Comparison of ENCODE assay signal across 15 cellular contexts in the genomic region with DNA sequence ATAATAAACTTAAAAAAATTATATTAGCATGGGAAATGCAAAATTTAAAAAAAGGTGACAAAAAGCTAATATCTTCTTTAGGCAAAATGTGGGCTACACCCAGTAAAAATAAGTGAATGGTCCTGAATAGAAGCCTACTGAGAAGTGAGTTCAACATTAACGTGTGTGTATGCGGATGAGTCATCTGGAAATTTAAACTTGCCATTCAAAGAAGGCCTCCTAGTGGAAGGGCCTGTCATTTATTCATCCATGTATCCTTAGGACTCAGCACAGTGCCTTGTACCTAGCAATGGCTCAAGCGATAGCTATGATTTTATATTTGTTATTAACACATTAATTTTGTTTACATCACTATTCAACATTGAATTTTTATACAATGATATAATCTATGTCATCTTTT.
DNase-seq lines count a peak whose midpoint lies in the region; ATAC-seq and TF ChIP-seq lines count a peak whose summit lies in the region.
"Had no signal": no experiment of that assay in that cellular context is flagged by ENCODE, and none has a peak within 500 bp of the region (broad histone marks: within the 10 kb centered on the region; RNA-seq: fewer than 3 reads in every experiment).

No MANE protein-coding gene starts in this region.

- H4K91ac ChIP-seq in trophoblast cell (ENCODE audit: low read depth, low read length), result no peak overlapping the region

- H3K4me1 Mint-ChIP-seq in endodermal cell, result no peaks in the 10 kb centered on the region
- H3K4me1 Mint-ChIP-seq in nephron progenitor cell, result no peaks in the 10 kb centered on the region
- H3K4me1 Mint-ChIP-seq: naive B cell had no signal

- no peak overlapping the region for H3K4ac ChIP-seq in trophoblast cell (ENCODE audit: low read depth, low read length)

- TF ChIP-seq CTCF in GM12872 (IDR thresholded peaks at IDR 0.05; ENCODE audit: insufficient read depth, low read depth, low read length) (0 out of 3 replicates have a peak, but pooled peaks have one; percentile 4), endodermal cell (conservative IDR thresholded peaks at IDR 0.05) (peak; percentile 39), nephron progenitor cell (IDR thresholded peaks at IDR 0.05) (no peak), GM13977 (IDR thresholded peaks at IDR 0.05; ENCODE audit: extremely low read depth, insufficient read depth, missing control alignments) (no peak)

- no peak for ATAC-seq in GM18511 (IDR thresholded peaks at IDR 0.05; ENCODE audit: unreplicated experiment)

- in situ Hi-C loops in GM13977 (cut with MboI; ENCODE audit: low pct_unique_long_range_greater_than_20kb, low sequenced_read_pairs, unreplicated experiment), result no loop called here

- no peak overlapping the region for H3K18ac ChIP-seq in trophoblast cell (ENCODE audit: low read length)

- peaks cover 38% of the 10 kb centered on the region for H3K9me3 Mint-ChIP-seq in endodermal cell
- H3K9me3 Mint-ChIP-seq in nephron progenitor cell, result peaks cover 22% of the 10 kb centered on the region

- H3K9ac ChIP-seq in endodermal cell (ENCODE audit: extremely low read depth, low read length, poor library complexity, severe bottlenecking) (no peak overlapping the region), trophoblast cell (ENCODE audit: low read length) (no peak overlapping the region)

- H3K23ac ChIP-seq in trophoblast cell (ENCODE audit: low read length), result no peak overlapping the region

- no peaks in the 10 kb centered on the region for H3K27me3 ChIP-seq in endodermal cell (ENCODE audit: control insufficient read depth, insufficient read depth, low read length, poor library complexity, severe bottlenecking)
- no peaks in the 10 kb centered on the region for H3K27me3 ChIP-seq in trophoblast cell (ENCODE audit: insufficient read depth, low read length)
- H3K27me3 ChIP-seq: MG63, stomach had no signal

- H2BK5ac ChIP-seq in trophoblast cell (ENCODE audit: low read depth, low read length, poor library complexity), result no peak overlapping the region

- no peak overlapping the region for H2BK12ac ChIP-seq in trophoblast cell (ENCODE audit: low read length)

- H3K79me1 ChIP-seq in trophoblast cell (ENCODE audit: low read length), result no peaks in the 10 kb centered on the region

- no peak overlapping the region for H2AFZ ChIP-seq in trophoblast cell (ENCODE audit: insufficient read depth, low read length, poor library complexity)

- H3K9me3 ChIP-seq in endodermal cell (ENCODE audit: control insufficient read depth, low read length) (peaks cover 12% of the 10 kb centered on the region), trophoblast cell (ENCODE audit: insufficient read depth, low read depth, low read length) (peaks cover 2% of the 10 kb centered on the region)
- H3K9me3 ChIP-seq: MG63 had no signal

- H2BK120ac ChIP-seq in trophoblast cell (ENCODE audit: insufficient read depth, low read length, poor library complexity), result no peak overlapping the region

- H4K8ac ChIP-seq in trophoblast cell (ENCODE audit: low read depth, low read length), result no peak overlapping the region

- H3K27ac Mint-ChIP-seq in endodermal cell, result no peak overlapping the region
- no peak overlapping the region for H3K27ac Mint-ChIP-seq in nephron progenitor cell
- H3K27ac Mint-ChIP-seq: CD4-positive, alpha-beta T cell; naive B cell had no signal

- peaks cover 14% of the 10 kb centered on the region for H3K36me3 Mint-ChIP-seq in endodermal cell (ENCODE audit: low read depth)
- peaks cover 25% of the 10 kb centered on the region for H3K36me3 Mint-ChIP-seq in nephron progenitor cell (ENCODE audit: low read depth)

- no peak overlapping the region for H3K4me2 ChIP-seq in trophoblast cell (ENCODE audit: low read length)

- H3K36me3 ChIP-seq in endodermal cell (ENCODE audit: control insufficient read depth, insufficient read depth, low read length), result no peaks in the 10 kb centered on the region
- H3K36me3 ChIP-seq in trophoblast cell (ENCODE audit: control insufficient read depth in 1 of 2, insufficient read depth in 2 of 2, low read length in 2 of 2), result no peaks in the 10 kb centered on the region
- H3K36me3 ChIP-seq: MG63, stomach had no signal

- H2AK5ac ChIP-seq in trophoblast cell (ENCODE audit: low read length), result no peak overlapping the region

- H3K27me3 Mint-ChIP-seq in endodermal cell (ENCODE audit: insufficient read depth) (no peaks in the 10 kb centered on the region), nephron progenitor cell (ENCODE audit: low read depth, poor library complexity) (peaks cover 4% of the 10 kb centered on the region)
- H3K27me3 Mint-ChIP-seq: CD4-positive, alpha-beta T cell; naive B cell had no signal

- H3K79me2 ChIP-seq in trophoblast cell (ENCODE audit: control insufficient read depth, insufficient read depth, low read length, poor library complexity), result no peaks in the 10 kb centered on the region

- H3K4me3 Mint-ChIP-seq in endodermal cell (no peak overlapping the region), nephron progenitor cell (no peak overlapping the region)
- H3K4me3 Mint-ChIP-seq: CD4-positive, alpha-beta T cell; naive B cell had no signal

- no peak overlapping the region for H3K27ac ChIP-seq in endodermal cell (ENCODE audit: low read depth, low read length)
- no peak overlapping the region for H3K27ac ChIP-seq in trophoblast cell (ENCODE audit: low read depth, low read length)
- H3K27ac ChIP-seq: stomach had no signal

- H3K14ac ChIP-seq in trophoblast cell (ENCODE audit: low read length), result no peak overlapping the region

- 79 to 82% methylated on average over 2 to 3 of the region's 3 CpGs for WGBS in endodermal cell (ENCODE audit: insufficient coverage in 1 of 2, insufficient read length in 1 of 2), 2 experiments
- no CpG with 5 or more reads among the region's 3 CpGs for WGBS in trophoblast cell (ENCODE audit: extremely low coverage, insufficient coverage, insufficient read length)

- H3K4me3 ChIP-seq in endodermal cell (ENCODE audit: low read length) (no peak overlapping the region), trophoblast cell (ENCODE audit: low read depth, low read length) (no peak overlapping the region)
- H3K4me3 ChIP-seq: MG63, stomach had no signal

- peak; percentile 5 for DNase-seq in M059J (ENCODE audit: low read depth)
- DNase-seq in endodermal cell, result no peak
- DNase-seq in trophoblast cell, result peak; percentile 16 to 67
- DNase-seq in RPMI8226, result no peak
- DNase-seq in nephron progenitor cell, result no peak
- no peak for DNase-seq in GM13977 (ENCODE audit: low spot score)
- DNase-seq: CD4-positive, alpha-beta T cell; cortex of kidney; islet precursor cell; MG63; naive B cell; NCI-H2227 treated with DMSO at 0.1 percent for 48 hours; stomach had no signal

- no peaks in the 10 kb centered on the region for H3K4me1 ChIP-seq in endodermal cell (ENCODE audit: control insufficient read depth, insufficient read depth, low read length)
- peaks cover 0 to 2% of the 10 kb centered on the region in 2 experiments for H3K4me1 ChIP-seq in trophoblast cell (ENCODE audit: control insufficient read depth in 1 of 2, insufficient read depth in 2 of 2, low read length in 2 of 2)
- H3K4me1 ChIP-seq: stomach had no signal

- no peak overlapping the region for H4K12ac ChIP-seq in trophoblast cell (ENCODE audit: low read depth, low read length)

Comparison
In these comparisons a context has a peak if more than half of its experiments do, and no peak if none do; other contexts are left out.
1. CTCF ChIP-seq: peak in GM12872 (single experiment) and endodermal cell (single experiment); none in nephron progenitor cell (single experiment) and GM13977 (single experiment).
2. DNase-seq: peak in M059J (single experiment) and trophoblast cell (2 of 2); none in endodermal cell (single experiment), RPMI8226 (single experiment), nephron progenitor cell (single experiment) and GM13977 (single experiment).